In the genomic region with DNA sequence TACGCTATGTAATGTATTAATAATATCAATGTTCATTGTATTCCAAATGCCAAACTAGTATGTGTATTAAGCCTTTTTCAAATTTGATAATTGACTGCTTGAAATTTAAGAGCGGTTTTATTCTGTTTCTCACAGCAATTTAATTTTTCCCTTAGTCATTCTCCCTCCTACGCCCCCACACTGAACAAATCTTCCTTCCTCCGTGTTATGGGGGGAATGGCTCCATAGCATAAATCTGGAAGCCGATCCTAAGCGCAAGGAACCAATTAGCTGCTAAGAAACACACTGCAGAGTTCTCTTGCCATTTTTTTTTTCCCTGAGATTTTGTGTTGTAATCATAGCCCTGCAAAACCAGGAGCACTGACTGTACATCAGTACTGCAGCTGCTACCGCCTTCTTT, we compare ENCODE assay signal across 37 cellular contexts.
"Had no signal": no experiment of that assay in that cellular context is flagged by ENCODE, and none has a peak within 500 bp of the region (broad histone marks: within the 10 kb centered on the region; RNA-seq: fewer than 3 reads in every experiment).

No MANE protein-coding gene starts in this region.

- H3K27me3 Mint-ChIP-seq: activated CD4-positive, alpha-beta memory T cell treated with anti-CD3 and anti-CD28 coated beads, Interleukin-2, amount 10 ng/mL, durations not matched to agents 7 days and 5 days; activated CD8-positive, alpha-beta memory T cell treated with anti-CD3 and anti-CD28 coated beads, Interleukin-2, amount 10 ng/mL, durations not matched to agents 7 days and 5 days; activated naive CD4-positive, alpha-beta T cell treated with anti-CD3 and anti-CD28 coated beads, Interleukin-2, amount 10 ng/mL, durations not matched to agents 7 days and 5 days had no signal

- H3K4me1 ChIP-seq: Peyer's patch had no signal

- H3K27me3 ChIP-seq: brain microvascular endothelial cell, Peyer's patch had no signal

- H3K27ac ChIP-seq: brain microvascular endothelial cell, Peyer's patch, WERI-Rb-1 had no signal

- H3K27ac Mint-ChIP-seq: activated CD4-positive, alpha-beta memory T cell treated with anti-CD3 and anti-CD28 coated beads, Interleukin-2, amount 10 ng/mL, durations not matched to agents 7 days and 5 days; activated CD8-positive, alpha-beta memory T cell treated with anti-CD3 and anti-CD28 coated beads, Interleukin-2, amount 10 ng/mL, durations not matched to agents 7 days and 5 days; activated naive CD4-positive, alpha-beta T cell treated with anti-CD3 and anti-CD28 coated beads, Interleukin-2, amount 10 ng/mL, durations not matched to agents 7 days and 5 days; activated naive CD8-positive, alpha-beta T cell; activated naive CD8-positive, alpha-beta T cell treated with anti-CD3 and anti-CD28 coated beads, Interleukin-2, amount 50 U/mL, for 24 hours had no signal

- ATAC-seq: activated CD8-positive, alpha-beta memory T cell treated with anti-CD3 and anti-CD28 coated beads, Interleukin-2, amount 10 ng/mL, durations not matched to agents 7 days and 5 days; activated naive CD8-positive, alpha-beta T cell treated with anti-CD3 and anti-CD28 coated beads, Interleukin-2, amount 50 U/mL, for 24 hours; PC-3; Right ventricle myocardium inferior; SK-N-SH treated with all-trans-retinoic acid at 6 μM for 48 hours had no signal

- DNase-seq: activated CD4-positive, alpha-beta memory T cell treated with anti-CD3 and anti-CD28 coated beads, Interleukin-2, amount 10 ng/mL, durations not matched to agents 7 days and 5 days; activated CD4-positive, alpha-beta T cell treated with anti-CD3 and anti-CD28 coated beads for 1 hour; activated CD4-positive, alpha-beta T cell treated with anti-CD3 and anti-CD28 coated beads for 48 hours; activated CD4-positive, CD25-positive, alpha-beta regulatory T cell; activated CD8-positive, alpha-beta memory T cell treated with anti-CD3 and anti-CD28 coated beads for 24 hours; activated CD8-positive, alpha-beta memory T cell treated with anti-CD3 and anti-CD28 coated beads, Interleukin-2, amount 10 ng/mL, durations not matched to agents 7 days and 5 days; activated CD8-positive, alpha-beta memory T cell treated with anti-CD3 and anti-CD28 coated beads, Interleukin-2, amount 50 U/mL, for 48 hours; activated effector memory CD4-positive, alpha-beta T cell treated with Interleukin-2 at 50 U/mL for 16 hours; activated naive CD4-positive, alpha-beta T cell treated with anti-CD3 and anti-CD28 coated beads, Interleukin-2, amount 10 ng/mL, durations not matched to agents 7 days and 5 days; activated naive CD8-positive, alpha-beta T cell treated with anti-CD3 and anti-CD28 coated beads, Interleukin-2, amount 50 U/mL, for 24 hours; activated T-cell treated with anti-CD3 and anti-CD28 coated beads, Interleukin-2, amount 50 U/mL, for 48 hours; amniotic stem cell; aorta; brain microvascular endothelial cell; Karpas-422; KBM-7; NCI-H1105; NCI-H1417 treated with DMSO at 0.1 percent for 48 hours; NCI-H187 treated with DMSO at 0.1 percent for 48 hours; NCI-H2081; NCI-H345; NCI-H526; NCI-H748 treated with DMSO at 0.1 percent for 48 hours; NK-92 treated with Interleukin-12 subunit alpha and Interleukin-12 subunit beta, amount 100 ng/mL, for 24 hours; PC-3; Peyer's patch; RPMI8226; SIG-M5; SW 1271; T-helper 1 cell; T-helper 2 cell; T-helper 9 cell; WERI-Rb-1 had no signal

- H3K9me3 Mint-ChIP-seq: activated CD4-positive, alpha-beta memory T cell treated with anti-CD3 and anti-CD28 coated beads, Interleukin-2, amount 10 ng/mL, durations not matched to agents 7 days and 5 days; activated naive CD4-positive, alpha-beta T cell treated with anti-CD3 and anti-CD28 coated beads, Interleukin-2, amount 10 ng/mL, durations not matched to agents 7 days and 5 days; activated naive CD8-positive, alpha-beta T cell treated with anti-CD3 and anti-CD28 coated beads, Interleukin-2, amount 50 U/mL, for 24 hours; central memory CD8-positive, alpha-beta T cell had no signal

- H3K36me3 Mint-ChIP-seq: activated CD8-positive, alpha-beta memory T cell treated with anti-CD3 and anti-CD28 coated beads, Interleukin-2, amount 10 ng/mL, durations not matched to agents 7 days and 5 days; activated naive CD4-positive, alpha-beta T cell treated with anti-CD3 and anti-CD28 coated beads, Interleukin-2, amount 10 ng/mL, durations not matched to agents 7 days and 5 days; activated naive CD8-positive, alpha-beta T cell had no signal

- H3K9me3 ChIP-seq: Peyer's patch had no signal

- H3K36me3 ChIP-seq: brain microvascular endothelial cell, Peyer's patch, WERI-Rb-1 had no signal

- H3K4me3 Mint-ChIP-seq: activated CD4-positive, alpha-beta memory T cell treated with anti-CD3 and anti-CD28 coated beads, Interleukin-2, amount 10 ng/mL, durations not matched to agents 7 days and 5 days; activated CD8-positive, alpha-beta memory T cell treated with anti-CD3 and anti-CD28 coated beads, Interleukin-2, amount 10 ng/mL, durations not matched to agents 7 days and 5 days; activated naive CD4-positive, alpha-beta T cell treated with anti-CD3 and anti-CD28 coated beads, Interleukin-2, amount 10 ng/mL, durations not matched to agents 7 days and 5 days; activated naive CD8-positive, alpha-beta T cell; activated naive CD8-positive, alpha-beta T cell treated with anti-CD3 and anti-CD28 coated beads, Interleukin-2, amount 50 U/mL, for 24 hours; central memory CD8-positive, alpha-beta T cell had no signal

- H3K4me1 Mint-ChIP-seq: activated CD4-positive, alpha-beta memory T cell treated with anti-CD3 and anti-CD28 coated beads, Interleukin-2, amount 10 ng/mL, durations not matched to agents 7 days and 5 days; activated CD8-positive, alpha-beta memory T cell treated with anti-CD3 and anti-CD28 coated beads, Interleukin-2, amount 10 ng/mL, durations not matched to agents 7 days and 5 days; activated naive CD4-positive, alpha-beta T cell treated with anti-CD3 and anti-CD28 coated beads, Interleukin-2, amount 10 ng/mL, durations not matched to agents 7 days and 5 days; activated naive CD8-positive, alpha-beta T cell treated with anti-CD3 and anti-CD28 coated beads, Interleukin-2, amount 50 U/mL, for 24 hours; central memory CD8-positive, alpha-beta T cell had no signal

- H3K4me3 ChIP-seq: Peyer's patch had no signal
